In genomic region chr11:128029219-128029722, GRCh38 we compare ENCODE assay signal across 23 cellular contexts.
DNase-seq lines count a peak whose midpoint lies in the region; ATAC-seq and TF ChIP-seq lines count a peak whose summit lies in the region.
"Had no signal": no experiment of that assay in that cellular context is flagged by ENCODE, and none has a peak within 500 bp of the region (broad histone marks: within the 10 kb centered on the region; RNA-seq: fewer than 3 reads in every experiment).

No MANE protein-coding gene starts in this region.

- H3K9me3 ChIP-seq in osteoblast (ENCODE audit: low read depth, low read length), result no peaks in the 10 kb centered on the region
- H3K9me3 ChIP-seq: gastrocnemius medialis, tibial artery had no signal

- no peaks in the 10 kb centered on the region for H3K79me2 ChIP-seq in osteoblast (ENCODE audit: insufficient read depth, low read length)

- peak overlapping the region; percentile 52 for H2AFZ ChIP-seq in osteoblast (ENCODE audit: low read length)
- H2AFZ ChIP-seq: GM23338 had no signal

- H3K27ac ChIP-seq in osteoblast (ENCODE audit: low read depth, low read length), result no peak overlapping the region
- H3K27ac ChIP-seq: gastrocnemius medialis, tibial artery had no signal

- H3K27me3 ChIP-seq in osteoblast (ENCODE audit: insufficient read depth, low read length), result no peaks in the 10 kb centered on the region
- H3K27me3 ChIP-seq: gastrocnemius medialis had no signal

- no peak overlapping the region for H3K4me2 ChIP-seq in osteoblast (ENCODE audit: insufficient read depth, low read length)
- H3K4me2 ChIP-seq: GM23338 had no signal

- no peak for ATAC-seq in GM18498 (IDR thresholded peaks at IDR 0.05; ENCODE audit: unreplicated experiment)
- ATAC-seq: activated CD4-positive, CD25-positive, alpha-beta regulatory T cell treated with anti-CD3 and anti-CD28 coated beads, Interleukin-2, amount 50 U/mL, for 24 hours; gastrocnemius medialis; GM23338; left ventricle myocardium superior; PC-3; sciatic nerve; T-cell had no signal

- no peaks in the 10 kb centered on the region for H4K20me1 ChIP-seq in osteoblast (ENCODE audit: insufficient read depth, low read length)

- H3K36me3 ChIP-seq in osteoblast (ENCODE audit: insufficient read depth, low read length), result no peaks in the 10 kb centered on the region
- H3K36me3 ChIP-seq: gastrocnemius medialis, tibial artery had no signal

- DNase-seq in EH (ENCODE audit: low read depth) (peak; percentile 41), NCI-H1105 (lab: John Stamatoyannopoulos, UW) (peak; percentile 22), cardiac fibroblast (ENCODE audit: low read depth in 2 of 2) (peak; percentile 58 to 60), osteoblast (ENCODE audit: insufficient read length, low spot score, missing footprints) (no peak), NCI-H226 (no peak)
- DNase-seq in effector CD8-positive, alpha-beta T cell (lab: John Stamatoyannopoulos, UW), result no peak
- DNase-seq: activated CD4-positive, alpha-beta memory T cell treated with anti-CD3 and anti-CD28 coated beads, Interleukin-2, amount 10 ng/mL, durations not matched to agents 7 days and 5 days; activated naive CD8-positive, alpha-beta T cell treated with anti-CD3 and anti-CD28 coated beads for 36 hours; CD8-positive, alpha-beta memory T cell; gastrocnemius medialis; hypothalamus; left ventricle myocardium superior; MM.1S; NCI-H1436 treated with DMSO at 0.1 percent for 48 hours; nephron progenitor cell; PC-3; SHP77 treated with DMSO at 0.1 percent for 48 hours; T-cell; tibial artery had no signal

- H3K4me3 ChIP-seq in cardiac fibroblast (replicated peaks in 1 of 2; ENCODE audit: low read depth in 2 of 2, low read length in 2 of 2) (no peak overlapping the region), osteoblast (ENCODE audit: insufficient read depth, low read length) (no peak overlapping the region)
- H3K4me3 ChIP-seq: gastrocnemius medialis, GM23338, tibial artery had no signal

- TF ChIP-seq CTCF in cardiac fibroblast (IDR thresholded peaks at IDR 0.05; ENCODE audit: low read depth, low read length) (no peak), osteoblast (IDR thresholded peaks at IDR 0.05; ENCODE audit: extremely low read depth, low read depth, low read length) (no peak)

- peaks cover 26% of the 10 kb centered on the region for H3K4me1 ChIP-seq in osteoblast (ENCODE audit: insufficient read depth, low read length)
- H3K4me1 ChIP-seq: gastrocnemius medialis had no signal

Comparison
In these comparisons a context has a peak if more than half of its experiments do, and no peak if none do; other contexts are left out.
1. DNase-seq: peak in EH (single experiment), NCI-H1105 (single experiment) and cardiac fibroblast (2 of 2); none in osteoblast (single experiment), NCI-H226 (single experiment) and effector CD8-positive, alpha-beta T cell (single experiment).